In genomic region chr4:3262208-3263052, GRCh38 we compare ENCODE assay signal across 3 cellular contexts.
TF ChIP-seq lines count a peak whose summit lies in the region.

No MANE protein-coding gene starts in this region.

TF ChIP-seq in SK-N-SH, 30 proteins besides CTCF, POLR2A, EP300 and RAD21:
- no peak for TF ChIP-seq NFIC (IDR thresholded peaks at IDR 0.05; ENCODE audit: borderline replicate concordance)
- TF ChIP-seq ELF1 (IDR thresholded peaks at IDR 0.05), result no peak
- TF ChIP-seq TAF1 (IDR thresholded peaks at IDR 0.05; ENCODE audit: borderline replicate concordance, low read depth, low read length), result no peak
- TF ChIP-seq NRF1 (IDR thresholded peaks at IDR 0.05; ENCODE audit: low read depth, low read length), result no peak
- TF ChIP-seq FOSL2 (IDR thresholded peaks at IDR 0.05; ENCODE audit: borderline replicate concordance, low read depth), result no peak
- no peak for TF ChIP-seq GABPA (IDR thresholded peaks at IDR 0.05; ENCODE audit: low read depth)
- TF ChIP-seq, protein P1, sequence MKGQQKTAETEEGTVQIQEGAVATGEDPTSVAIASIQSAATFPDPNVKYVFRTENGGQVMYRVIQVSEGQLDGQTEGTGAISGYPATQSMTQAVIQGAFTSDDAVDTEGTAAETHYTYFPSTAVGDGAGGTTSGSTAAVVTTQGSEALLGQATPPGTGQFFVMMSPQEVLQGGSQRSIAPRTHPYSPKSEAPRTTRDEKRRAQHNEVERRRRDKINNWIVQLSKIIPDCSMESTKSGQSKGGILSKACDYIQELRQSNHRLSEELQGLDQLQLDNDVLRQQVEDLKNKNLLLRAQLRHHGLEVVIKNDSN (IDR thresholded peaks at IDR 0.05; ENCODE audit: borderline replicate concordance, low read depth), result no peak
- TF ChIP-seq, protein P2, sequence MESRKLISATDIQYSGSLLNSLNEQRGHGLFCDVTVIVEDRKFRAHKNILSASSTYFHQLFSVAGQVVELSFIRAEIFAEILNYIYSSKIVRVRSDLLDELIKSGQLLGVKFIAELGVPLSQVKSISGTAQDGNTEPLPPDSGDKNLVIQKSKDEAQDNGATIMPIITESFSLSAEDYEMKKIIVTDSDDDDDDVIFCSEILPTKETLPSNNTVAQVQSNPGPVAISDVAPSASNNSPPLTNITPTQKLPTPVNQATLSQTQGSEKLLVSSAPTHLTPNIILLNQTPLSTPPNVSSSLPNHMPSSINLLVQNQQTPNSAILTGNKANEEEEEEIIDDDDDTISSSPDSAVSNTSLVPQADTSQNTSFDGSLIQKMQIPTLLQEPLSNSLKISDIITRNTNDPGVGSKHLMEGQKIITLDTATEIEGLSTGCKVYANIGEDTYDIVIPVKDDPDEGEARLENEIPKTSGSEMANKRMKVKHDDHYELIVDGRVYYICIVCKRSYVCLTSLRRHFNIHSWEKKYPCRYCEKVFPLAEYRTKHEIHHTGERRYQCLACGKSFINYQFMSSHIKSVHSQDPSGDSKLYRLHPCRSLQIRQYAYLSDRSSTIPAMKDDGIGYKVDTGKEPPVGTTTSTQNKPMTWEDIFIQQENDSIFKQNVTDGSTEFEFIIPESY (IDR thresholded peaks at IDR 0.05; ENCODE audit: borderline replicate concordance, low read depth), result no peak
- TF ChIP-seq REST (IDR thresholded peaks at IDR 0.05; ENCODE audit: low read depth, low read length), result no peak
- TF ChIP-seq TCF12 (IDR thresholded peaks at IDR 0.05), result no peak
- no peak for TF ChIP-seq MXI1 (IDR thresholded peaks at IDR 0.05; ENCODE audit: low read depth, low read length)
- no peak for TF ChIP-seq SMC3 (IDR thresholded peaks at IDR 0.05; ENCODE audit: low read depth, low read length)
- TF ChIP-seq CHD2 (IDR thresholded peaks at IDR 0.05; ENCODE audit: low read length, partially characterized antibody), result no peak
TF ChIP-seq in SK-N-SH: peak in this region for 0.

TF ChIP-seq in SK-N-SH treated with all-trans-retinoic acid at 6 μM for 48 hours, 23 proteins besides CTCF, POLR2A, EP300 and RAD21:
- TF ChIP-seq ZFP3 (CRISPR knock-in tag; IDR thresholded peaks at IDR 0.05), result no peak
- no peak for TF ChIP-seq ZNF8 (CRISPR knock-in tag; IDR thresholded peaks at IDR 0.05)
- TF ChIP-seq RARB (CRISPR knock-in tag; IDR thresholded peaks at IDR 0.05), result no peak
- TF ChIP-seq ZNF565 (CRISPR knock-in tag; conservative IDR thresholded peaks at IDR 0.05; ENCODE audit: low read depth), result no peak
- no peak for TF ChIP-seq PPARA (CRISPR knock-in tag; IDR thresholded peaks at IDR 0.05; ENCODE audit: borderline replicate concordance)
- no peak for TF ChIP-seq CREB5 (CRISPR knock-in tag; IDR thresholded peaks at IDR 0.05; ENCODE audit: low read depth)
- no peak for TF ChIP-seq POU6F1 (CRISPR knock-in tag; IDR thresholded peaks at IDR 0.05; ENCODE audit: borderline replicate concordance, low read depth)
- no peak for TF ChIP-seq OSR1 (CRISPR knock-in tag; IDR thresholded peaks at IDR 0.05)
- no peak for TF ChIP-seq ZFP30 (CRISPR knock-in tag; IDR thresholded peaks at IDR 0.05)
- no peak for TF ChIP-seq SNAI2 (CRISPR knock-in tag; IDR thresholded peaks at IDR 0.05)
- TF ChIP-seq, protein P3, sequence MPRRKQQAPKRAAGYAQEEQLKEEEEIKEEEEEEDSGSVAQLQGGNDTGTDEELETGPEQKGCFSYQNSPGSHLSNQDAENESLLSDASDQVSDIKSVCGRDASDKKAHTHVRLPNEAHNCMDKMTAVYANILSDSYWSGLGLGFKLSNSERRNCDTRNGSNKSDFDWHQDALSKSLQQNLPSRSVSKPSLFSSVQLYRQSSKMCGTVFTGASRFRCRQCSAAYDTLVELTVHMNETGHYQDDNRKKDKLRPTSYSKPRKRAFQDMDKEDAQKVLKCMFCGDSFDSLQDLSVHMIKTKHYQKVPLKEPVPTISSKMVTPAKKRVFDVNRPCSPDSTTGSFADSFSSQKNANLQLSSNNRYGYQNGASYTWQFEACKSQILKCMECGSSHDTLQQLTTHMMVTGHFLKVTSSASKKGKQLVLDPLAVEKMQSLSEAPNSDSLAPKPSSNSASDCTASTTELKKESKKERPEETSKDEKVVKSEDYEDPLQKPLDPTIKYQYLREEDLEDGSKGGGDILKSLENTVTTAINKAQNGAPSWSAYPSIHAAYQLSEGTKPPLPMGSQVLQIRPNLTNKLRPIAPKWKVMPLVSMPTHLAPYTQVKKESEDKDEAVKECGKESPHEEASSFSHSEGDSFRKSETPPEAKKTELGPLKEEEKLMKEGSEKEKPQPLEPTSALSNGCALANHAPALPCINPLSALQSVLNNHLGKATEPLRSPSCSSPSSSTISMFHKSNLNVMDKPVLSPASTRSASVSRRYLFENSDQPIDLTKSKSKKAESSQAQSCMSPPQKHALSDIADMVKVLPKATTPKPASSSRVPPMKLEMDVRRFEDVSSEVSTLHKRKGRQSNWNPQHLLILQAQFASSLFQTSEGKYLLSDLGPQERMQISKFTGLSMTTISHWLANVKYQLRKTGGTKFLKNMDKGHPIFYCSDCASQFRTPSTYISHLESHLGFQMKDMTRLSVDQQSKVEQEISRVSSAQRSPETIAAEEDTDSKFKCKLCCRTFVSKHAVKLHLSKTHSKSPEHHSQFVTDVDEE (CRISPR knock-in tag; IDR thresholded peaks at IDR 0.05), result no peak
- no peak for TF ChIP-seq ESRRG (CRISPR knock-in tag; IDR thresholded peaks at IDR 0.05)
TF ChIP-seq in SK-N-SH treated with all-trans-retinoic acid at 6 μM for 48 hours: peak in this region for 0.

TF ChIP-seq in A549, 52 proteins besides CTCF, POLR2A, EP300 and RAD21:
- TF ChIP-seq HOXB13 (CRISPR knock-in tag; IDR thresholded peaks at IDR 0.05; ENCODE audit: low read depth), result no peak
TF ChIP-seq in A549: peak in this region for 0.
